25 cellular contexts compared by ENCODE assay signal in genomic region chr15:35999211-35999610, GRCh38.
"Had no signal": no experiment of that assay in that cellular context is flagged by ENCODE, and none has a peak within 500 bp of the region (broad histone marks: within the 10 kb centered on the region; RNA-seq: fewer than 3 reads in every experiment).

No MANE protein-coding gene starts in this region.

- H3K9me3 ChIP-seq: ascending aorta, Peyer's patch, SJCRH30, SK-N-SH had no signal

- H3K27ac ChIP-seq: ascending aorta, brain microvascular endothelial cell, cardiac muscle cell, Peyer's patch, RWPE1, SJCRH30 had no signal

- H3K4me1 ChIP-seq: ascending aorta, Peyer's patch, SJCRH30 had no signal

- H3K4me2 ChIP-seq: SK-N-SH had no signal

- DNase-seq: activated CD4-positive, alpha-beta T cell treated with anti-CD3 and anti-CD28 coated beads for 48 hours; activated CD4-positive, alpha-beta T cell treated with anti-CD3 and anti-CD28 coated beads, Interleukin-2, amount 50 U/mL, for 48 hours; activated CD4-positive, CD25-positive, alpha-beta regulatory T cell treated with anti-CD3 and anti-CD28 coated beads, Interleukin-2, amount 50 U/mL, for 72 hours; activated CD8-positive, alpha-beta memory T cell treated with anti-CD3 and anti-CD28 coated beads, Interleukin-2, amount 10 ng/mL, durations not matched to agents 7 days and 5 days; activated effector memory CD4-positive, alpha-beta T cell treated with anti-CD3 and anti-CD28 coated beads, Interleukin-2, amount 50 U/mL, for 16 hours; activated naive CD4-positive, alpha-beta T cell treated with Interleukin-2 at 50 U/mL for 16 hours; activated naive CD8-positive, alpha-beta T cell treated with anti-CD3 and anti-CD28 coated beads, Interleukin-2, amount 50 U/mL, for 24 hours; activated T-cell treated with anti-CD3 and anti-CD28 coated beads, Interleukin-2, amount 50 U/mL, for 24 hours; amniotic stem cell; brain microvascular endothelial cell; KG1; NCI-H1048; NCI-H1436 treated with DMSO at 0.1 percent for 48 hours; NCI-H187; NCI-H2081; NCI-H526; NK-92 treated with Interleukin-12 subunit alpha and Interleukin-12 subunit beta, amount 100 ng/mL, for 24 hours; OCI-M1; Peyer's patch; Right ventricle myocardium superior; SJCRH30; SK-N-SH had no signal

- H3K4me3 ChIP-seq: ascending aorta, cardiac muscle cell, Peyer's patch, SJCRH30 had no signal

- H3K9ac ChIP-seq: SK-N-SH had no signal

- H3K36me3 ChIP-seq: ascending aorta, brain microvascular endothelial cell, cardiac muscle cell, Peyer's patch, SJCRH30 had no signal

- H3K27me3 ChIP-seq: ascending aorta, brain microvascular endothelial cell, cardiac muscle cell, Peyer's patch, SJCRH30 had no signal
